Comparison of ENCODE assay signal across 12 cellular contexts in genomic region chr4:53273726-53274125, GRCh38.
A peak's percentile ranks its signal among the peaks of the same experiment; 100 is the strongest.
DNase-seq lines count a peak whose midpoint lies in the region; ATAC-seq and TF ChIP-seq lines count a peak whose summit lies in the region.
"Had no signal": no experiment of that assay in that cellular context is flagged by ENCODE, and none has a peak within 500 bp of the region (broad histone marks: within the 10 kb centered on the region; RNA-seq: fewer than 3 reads in every experiment).

No MANE protein-coding gene starts in this region.

- TF ChIP-seq CTCF in choroid plexus epithelial cell (conservative IDR thresholded peaks at IDR 0.05; ENCODE audit: low read depth, low read length) (no peak), Caco-2 (IDR thresholded peaks at IDR 0.05; ENCODE audit: insufficient read depth in 1 of 2, low read depth in 1 of 2, low read length in 1 of 2, severe bottlenecking in 1 of 2, unreplicated experiment in 1 of 2) (no peak), WTC11 (IDR thresholded peaks at IDR 0.05) (no peak)

- H3K4me1 ChIP-seq in Caco-2 = no peaks in the 10 kb centered on the region
- H3K4me1 ChIP-seq: pancreas, spleen had no signal

- H3K36me3 Mint-ChIP-seq in Caco-2 (ENCODE audit: insufficient read depth, unreplicated experiment) = no peaks in the 10 kb centered on the region
- H3K36me3 Mint-ChIP-seq in WTC11 = no peaks in the 10 kb centered on the region

- no peaks in the 10 kb centered on the region for H3K36me3 ChIP-seq in Caco-2 (ENCODE audit: control insufficient read depth, insufficient read depth, low read length)
- H3K36me3 ChIP-seq: pancreas had no signal

- no peaks in the 10 kb centered on the region for H3K27me3 ChIP-seq in Caco-2 (replicated peaks; ENCODE audit: control insufficient read depth, insufficient read depth, low read length)
- H3K27me3 ChIP-seq: pancreas, spleen had no signal

- no peak overlapping the region for H3K27ac Mint-ChIP-seq in Caco-2 (ENCODE audit: unreplicated experiment)
- no peak overlapping the region for H3K27ac Mint-ChIP-seq in WTC11

- CTCF ChIA-PET in Caco-2 (lab: Charles Lee) (no interaction called here), WTC11 (lab: Charles Lee) (no interaction called here)

- no peaks in the 10 kb centered on the region for H3K9me3 ChIP-seq in Caco-2
- H3K9me3 ChIP-seq: pancreas, spleen had no signal

- H3K27me3 Mint-ChIP-seq in Caco-2 (ENCODE audit: insufficient read depth, unreplicated experiment) (no peaks in the 10 kb centered on the region), WTC11 (ENCODE audit: low read depth) (no peaks in the 10 kb centered on the region)

- no peaks in the 10 kb centered on the region for H3K4me1 Mint-ChIP-seq in Caco-2 (ENCODE audit: low read depth, unreplicated experiment)
- H3K4me1 Mint-ChIP-seq in WTC11 = no peaks in the 10 kb centered on the region

- BruUV-seq in Caco-2 (replicated peaks; lab: Mats Ljungman, UMichigan) = no TSS peak

- no peak for ATAC-seq in WTC11
- no peak for ATAC-seq in HG03139 (IDR thresholded peaks at IDR 0.05; ENCODE audit: unreplicated experiment)
- ATAC-seq: pancreas had no signal

- intact Hi-C loops in Caco-2 (cut with micrococcal nuclease; ENCODE audit: unreplicated experiment) = no loop called here

- POLR2A ChIA-PET in Caco-2 (lab: Charles Lee) (no interaction called here), WTC11 (lab: Charles Lee) (no interaction called here)

- DNase-seq in EH (ENCODE audit: low read depth) = peak; percentile 41
- DNase-seq in LHCN-M2 (ENCODE audit: low read depth) = peak; percentile 59
- DNase-seq in choroid plexus epithelial cell (ENCODE audit: low read depth) = peak; percentile 41
- DNase-seq in pons (ENCODE audit: low spot score) = peak; percentile 7
- no peak for DNase-seq in Caco-2
- DNase-seq in WTC11 (ENCODE audit: low spot score) = no peak
- DNase-seq: C1 segment of cervical spinal cord, NCI-H2029 treated with DMSO at 0.1 percent for 48 hours, NCI-H526 treated with DMSO at 0.1 percent for 48 hours, pancreas, spleen had no signal

- H3K4me3 ChIP-seq in choroid plexus epithelial cell (ENCODE audit: low read depth, low read length) (no peak overlapping the region), Caco-2 (ENCODE audit: low read depth, low read length) (no peak overlapping the region)
- H3K4me3 ChIP-seq: pancreas, spleen had no signal

- H3K4me3 Mint-ChIP-seq in Caco-2 (ENCODE audit: unreplicated experiment) (no peak overlapping the region), WTC11 (no peak overlapping the region)

- H3K9me3 Mint-ChIP-seq in Caco-2 (ENCODE audit: unreplicated experiment) = peaks cover 4% of the 10 kb centered on the region
- H3K9me3 Mint-ChIP-seq in WTC11 = no peaks in the 10 kb centered on the region; the same call in 1 of the 2 replicates

TF ChIP-seq in WTC11, 78 proteins besides CTCF, POLR2A, EP300 and RAD21 (continues in another document):
- no peak for TF ChIP-seq RELA (CRISPR knock-in tag; IDR thresholded peaks at IDR 0.05; ENCODE audit: borderline replicate concordance)
- TF ChIP-seq MLX (CRISPR knock-in tag; IDR thresholded peaks at IDR 0.05) = no peak
- TF ChIP-seq NR1H2 (CRISPR knock-in tag; IDR thresholded peaks at IDR 0.05) = no peak
- TF ChIP-seq AR (CRISPR knock-in tag; IDR thresholded peaks at IDR 0.05) = no peak
- TF ChIP-seq TEAD4 (CRISPR knock-in tag; IDR thresholded peaks at IDR 0.05) = no peak
- TF ChIP-seq FOXP4 (CRISPR knock-in tag; IDR thresholded peaks at IDR 0.05) = no peak
- TF ChIP-seq JAZF1 (CRISPR knock-in tag; IDR thresholded peaks at IDR 0.05) = no peak
- TF ChIP-seq NFATC4 (CRISPR knock-in tag; IDR thresholded peaks at IDR 0.05) = no peak
- TF ChIP-seq CDX4 (CRISPR knock-in tag; IDR thresholded peaks at IDR 0.05; ENCODE audit: borderline replicate concordance) = no peak
- TF ChIP-seq SMAD3 (CRISPR knock-in tag; IDR thresholded peaks at IDR 0.05; ENCODE audit: borderline replicate concordance) = no peak
- no peak for TF ChIP-seq ZNF532 (CRISPR knock-in tag; IDR thresholded peaks at IDR 0.05; ENCODE audit: borderline replicate concordance)
- TF ChIP-seq ZNF416 (CRISPR knock-in tag; IDR thresholded peaks at IDR 0.05) = no peak
- no peak for TF ChIP-seq FOXJ3 (CRISPR knock-in tag; IDR thresholded peaks at IDR 0.05; ENCODE audit: borderline replicate concordance)

Comparison
In these comparisons a context has a peak if more than half of its experiments do, and no peak if none do; other contexts are left out.
1. DNase-seq: peak in EH (single experiment), LHCN-M2 (single experiment), choroid plexus epithelial cell (single experiment) and pons (single experiment); none in Caco-2 (0 of 2) and WTC11 (single experiment).